1 cellular context compared by ENCODE assay signal in genomic region chr2:2845796-2846315, GRCh38.
TF ChIP-seq lines count a peak whose summit lies in the region.

No MANE protein-coding gene starts in this region.

TF ChIP-seq in H1, 55 proteins besides CTCF, POLR2A, EP300 and RAD21:
- no peak for TF ChIP-seq CHD7 (IDR thresholded peaks at IDR 0.05; ENCODE audit: insufficient replicate concordance, low read length)
- TF ChIP-seq CTBP2 (IDR thresholded peaks at IDR 0.05; ENCODE audit: borderline replicate concordance, insufficient read depth, insufficient read length, low read length) = no peak
- TF ChIP-seq KDM1A (IDR thresholded peaks at IDR 0.05; ENCODE audit: borderline replicate concordance, low read length) = no peak
- TF ChIP-seq SIRT6 (IDR thresholded peaks at IDR 0.05; ENCODE audit: low read length) = no peak
- TF ChIP-seq TCF12 (IDR thresholded peaks at IDR 0.05; ENCODE audit: low read depth, low read length) = no peak
- no peak for TF ChIP-seq USF2 (IDR thresholded peaks at IDR 0.05; ENCODE audit: low read length)
